ENCODE assay signal across 8 cellular contexts in the genomic region with DNA sequence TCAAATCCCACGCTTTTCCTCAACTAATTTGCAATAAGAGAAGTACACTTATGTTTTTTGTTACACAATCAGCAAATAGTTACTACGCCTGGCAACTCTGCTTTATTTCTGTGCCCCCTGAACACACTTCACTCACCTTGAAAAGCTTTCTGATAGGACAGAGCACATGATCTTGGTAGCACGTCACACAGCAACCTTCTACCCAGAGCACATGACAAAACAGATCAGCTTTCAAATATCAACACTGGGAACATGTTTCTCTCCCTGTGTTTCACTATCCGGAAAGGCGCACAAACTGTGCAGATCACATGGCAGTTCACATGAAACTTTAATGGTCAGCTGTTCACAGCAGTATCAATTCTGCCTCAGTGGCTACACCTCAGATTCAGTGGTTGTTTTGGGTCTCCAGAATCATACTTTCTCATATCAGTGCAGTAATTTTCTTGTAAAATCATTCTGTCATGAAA.
DNase-seq lines count a peak whose midpoint lies in the region; ATAC-seq and TF ChIP-seq lines count a peak whose summit lies in the region.

No MANE protein-coding gene starts in this region.

- DNase-seq in COLO668 (lab: John Stamatoyannopoulos, UW; ENCODE audit: unreplicated experiment) (peak; percentile 38), NCI-H2029 treated with DMSO at 0.1 percent for 48 hours (lab: John Stamatoyannopoulos, UW) (peak; percentile 46), GM13976 (ENCODE audit: low spot score) (no peak), GM13977 (ENCODE audit: low spot score) (no peak)
- no peak for DNase-seq in central memory CD8-positive, alpha-beta T cell (ENCODE audit: low spot score in 2 of 2)
- no peak for DNase-seq in stimulated activated naive B cell treated with anti-CD40 and anti-IgM and Interleukin-4, amounts not matched to agents 10 μg/mL and 1 μg/mL and 100 μg/mL, for 72 hours

- TF ChIP-seq POLR2A in GM18505 (IDR thresholded peaks at IDR 0.05; ENCODE audit: borderline replicate concordance, extremely low read depth, insufficient read depth, insufficient read length) = no peak

- peaks cover 44% of the 10 kb centered on the region for H3K4me1 Mint-ChIP-seq in central memory CD8-positive, alpha-beta T cell
- H3K4me1 Mint-ChIP-seq in stimulated activated naive B cell treated with anti-CD40 and anti-IgM and Interleukin-4, amounts not matched to agents 10 μg/mL and 1 μg/mL and 100 μg/mL, for 72 hours = peaks cover 21 to 44% of the 10 kb centered on the region in 2 donors

- H3K9ac ChIP-seq in mucosa of stomach (ENCODE audit: low read length) = peak overlapping the region; percentile 87

- in situ Hi-C loops in GM13976 (cut with MboI; ENCODE audit: low sequenced_read_pairs, unreplicated experiment) (no loop called here), GM13977 (cut with MboI; ENCODE audit: low pct_unique_long_range_greater_than_20kb, low sequenced_read_pairs, unreplicated experiment) (no loop called here)

- peaks cover 1% of the 10 kb centered on the region for H3K36me3 Mint-ChIP-seq in central memory CD8-positive, alpha-beta T cell (ENCODE audit: insufficient read depth)
- H3K36me3 Mint-ChIP-seq in stimulated activated naive B cell treated with anti-CD40 and anti-IgM and Interleukin-4, amounts not matched to agents 10 μg/mL and 1 μg/mL and 100 μg/mL, for 72 hours = peaks cover 0 to 9% of the 10 kb centered on the region in 2 donors

- ATAC-seq in central memory CD8-positive, alpha-beta T cell (replicated peaks; ENCODE audit: extremely low read depth, poor library complexity, severe bottlenecking) = no peak
- no peak for ATAC-seq in stimulated activated naive B cell treated with anti-CD40 and anti-IgM and Interleukin-4, amounts not matched to agents 10 μg/mL and 1 μg/mL and 100 μg/mL, for 72 hours (replicated peaks)
- no peak for ATAC-seq in GM18505 (IDR thresholded peaks at IDR 0.05; ENCODE audit: unreplicated experiment)

- no peaks in the 10 kb centered on the region for H3K27me3 ChIP-seq in mucosa of stomach (ENCODE audit: control insufficient read depth, insufficient read depth, low read length)

- H3K36me3 ChIP-seq in mucosa of stomach (ENCODE audit: control insufficient read depth, insufficient read depth, low read length) = no peaks in the 10 kb centered on the region

- no peaks in the 10 kb centered on the region for H3K9me3 ChIP-seq in mucosa of stomach (ENCODE audit: control insufficient read depth, low read length)

- H3K4me3 Mint-ChIP-seq in central memory CD8-positive, alpha-beta T cell = peak overlapping the region; percentile 6
- H3K4me3 Mint-ChIP-seq in stimulated activated naive B cell treated with anti-CD40 and anti-IgM and Interleukin-4, amounts not matched to agents 10 μg/mL and 1 μg/mL and 100 μg/mL, for 72 hours = no peak overlapping the region

- H3K9me3 Mint-ChIP-seq in central memory CD8-positive, alpha-beta T cell = no peaks in the 10 kb centered on the region
- H3K9me3 Mint-ChIP-seq in stimulated activated naive B cell treated with anti-CD40 and anti-IgM and Interleukin-4, amounts not matched to agents 10 μg/mL and 1 μg/mL and 100 μg/mL, for 72 hours = no peaks in the 10 kb centered on the region

- TF ChIP-seq CTCF in GM13976 (IDR thresholded peaks at IDR 0.05; ENCODE audit: borderline replicate concordance, control extremely low read depth, extremely low read depth, insufficient read depth, missing control alignments) (no peak), GM13977 (IDR thresholded peaks at IDR 0.05; ENCODE audit: extremely low read depth, insufficient read depth, missing control alignments) (no peak)

- H3K4me1 ChIP-seq in mucosa of stomach (ENCODE audit: control insufficient read depth, insufficient read depth, low read length) = peaks cover 11% of the 10 kb centered on the region

- peak overlapping the region; percentile 0 for H3K4me3 ChIP-seq in mucosa of stomach (ENCODE audit: low read length)

- no peaks in the 10 kb centered on the region for H3K27me3 Mint-ChIP-seq in central memory CD8-positive, alpha-beta T cell
- H3K27me3 Mint-ChIP-seq in stimulated activated naive B cell treated with anti-CD40 and anti-IgM and Interleukin-4, amounts not matched to agents 10 μg/mL and 1 μg/mL and 100 μg/mL, for 72 hours = peaks cover 0 to 5% of the 10 kb centered on the region in 2 donors

- H3K27ac Mint-ChIP-seq in central memory CD8-positive, alpha-beta T cell (ENCODE audit: low read depth) = no peak overlapping the region
- H3K27ac Mint-ChIP-seq in stimulated activated naive B cell treated with anti-CD40 and anti-IgM and Interleukin-4, amounts not matched to agents 10 μg/mL and 1 μg/mL and 100 μg/mL, for 72 hours = no peak overlapping the region

Comparison
In these comparisons a context has a peak if more than half of its experiments do, and no peak if none do; other contexts are left out.
1. DNase-seq: peak in COLO668 (single experiment) and NCI-H2029 treated with DMSO at 0.1 percent for 48 hours (single experiment); none in central memory CD8-positive, alpha-beta T cell (0 of 2), GM13976 (single experiment), GM13977 (single experiment) and stimulated activated naive B cell treated with anti-CD40 and anti-IgM and Interleukin-4, amounts not matched to agents 10 μg/mL and 1 μg/mL and 100 μg/mL, for 72 hours (single experiment).